ENCODE assay signal across 16 cellular contexts in genomic region chr6:39189131-39189530, GRCh38.
"Had no signal": no experiment of that assay in that cellular context is flagged by ENCODE, and none has a peak within 500 bp of the region (broad histone marks: within the 10 kb centered on the region; RNA-seq: fewer than 3 reads in every experiment).

No MANE protein-coding gene starts in this region.

- H3K27me3 Mint-ChIP-seq: activated CD4-positive, alpha-beta T cell treated with anti-CD3 and anti-CD28 coated beads, Interleukin-2, amount 10 ng/mL, durations not matched to agents 7 days and 5 days; naive thymus-derived CD4-positive, alpha-beta T cell had no signal

- H3K27ac ChIP-seq: brain microvascular endothelial cell, ovary, psoas muscle, thoracic aorta had no signal

- H3K9me3 Mint-ChIP-seq: activated CD4-positive, alpha-beta T cell treated with anti-CD3 and anti-CD28 coated beads, Interleukin-2, amount 10 ng/mL, durations not matched to agents 7 days and 5 days; memory B cell; naive thymus-derived CD4-positive, alpha-beta T cell had no signal

- H3K9me3 ChIP-seq: esophagus squamous epithelium, mucosa of descending colon, ovary, psoas muscle, thoracic aorta had no signal

- H3K4me3 ChIP-seq: esophagus squamous epithelium, mucosa of descending colon, ovary, psoas muscle, skin epidermis, thoracic aorta had no signal

- H3K36me3 ChIP-seq: brain microvascular endothelial cell, thoracic aorta had no signal

- H3K27me3 ChIP-seq: brain microvascular endothelial cell, esophagus squamous epithelium, ovary had no signal

- H3K4me1 ChIP-seq: psoas muscle had no signal

- H3K27ac Mint-ChIP-seq: activated CD4-positive, alpha-beta T cell treated with anti-CD3 and anti-CD28 coated beads, Interleukin-2, amount 10 ng/mL, durations not matched to agents 7 days and 5 days; memory B cell had no signal

- H3K4me3 Mint-ChIP-seq: activated CD4-positive, alpha-beta T cell treated with anti-CD3 and anti-CD28 coated beads, Interleukin-2, amount 10 ng/mL, durations not matched to agents 7 days and 5 days; memory B cell; naive thymus-derived CD4-positive, alpha-beta T cell had no signal

- H3K36me3 Mint-ChIP-seq: memory B cell had no signal

- DNase-seq: activated CD4-positive, CD25-positive, alpha-beta regulatory T cell; activated CD8-positive, alpha-beta memory T cell treated with anti-CD3 and anti-CD28 coated beads for 24 hours; activated naive CD4-positive, alpha-beta T cell; brain microvascular endothelial cell; cortex of kidney; effector memory CD4-positive, alpha-beta T cell; esophagus squamous epithelium; naive thymus-derived CD4-positive, alpha-beta T cell; stimulated activated CD4-positive, alpha-beta T cell treated with anti-CD3 and anti-CD28 coated beads, Interleukin-2, amount 100 ng/mL, for 48 hours had no signal
